Comparison of ENCODE assay signal across 8 cellular contexts in the genomic region with DNA sequence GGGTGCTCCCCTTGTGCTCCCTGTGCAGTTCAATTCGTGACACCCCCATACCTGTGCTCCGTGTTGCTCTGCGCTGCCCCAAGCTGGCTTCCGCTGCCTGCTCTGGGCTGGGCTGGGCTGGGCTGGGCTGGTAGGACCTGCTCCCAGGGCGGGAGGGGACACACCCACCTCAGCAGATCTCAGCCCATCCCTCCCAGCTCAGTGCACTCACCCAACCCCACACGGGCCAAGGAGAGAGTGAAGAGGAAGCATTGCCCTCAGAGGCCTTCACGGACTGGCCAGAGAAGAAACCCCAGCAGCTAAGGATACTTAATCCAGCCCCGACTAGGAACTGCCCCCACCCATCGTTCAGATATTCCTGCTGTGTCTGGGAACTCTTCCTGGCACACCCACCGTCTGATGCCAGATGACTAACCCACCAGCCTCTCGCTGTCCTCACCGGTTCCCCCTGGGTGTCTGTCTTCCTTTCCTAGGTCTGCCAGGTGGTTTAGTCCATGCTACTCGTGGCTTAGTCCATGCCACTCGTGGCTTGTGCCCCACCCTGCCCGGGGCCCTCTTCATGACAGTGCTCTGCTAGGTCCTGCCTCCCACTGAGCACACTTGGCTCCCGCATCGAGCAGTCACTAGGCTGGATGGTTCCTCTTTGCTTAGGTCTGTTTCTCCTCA. TPM values are rescaled to one million over a fixed set of nuclear protein-coding genes. Genes with fewer than 3 reads are reported as not detected.
DNase-seq lines count a peak whose midpoint lies in the region; ATAC-seq and TF ChIP-seq lines count a peak whose summit lies in the region.

A gene (minus strand): TSS at position 104 of the 666 bp plus-strand sequence. CDS start 14,711 bp downstream, outside the sequence.

- H3K9me3 Mint-ChIP-seq in activated naive CD4-positive, alpha-beta T cell treated with anti-CD3 and anti-CD28 coated beads, Interleukin-2, amount 10 ng/mL, durations not matched to agents 7 days and 5 days: no peaks in the 10 kb centered on the region
- no peaks in the 10 kb centered on the region for H3K9me3 Mint-ChIP-seq in activated naive CD8-positive, alpha-beta T cell treated with anti-CD3 and anti-CD28 coated beads, Interleukin-2, amount 50 U/mL, for 24 hours
- no peaks in the 10 kb centered on the region for H3K9me3 Mint-ChIP-seq in progenitor cell of endocrine pancreas (ENCODE audit: low read depth)

- no peak within 1 kb of the TSS for H3K4me3 ChIP-seq in right lobe of liver

- intact Hi-C loops in right lobe of liver (cut with DNase I): no loop called here

- H3K4me1 Mint-ChIP-seq in activated naive CD4-positive, alpha-beta T cell treated with anti-CD3 and anti-CD28 coated beads, Interleukin-2, amount 10 ng/mL, durations not matched to agents 7 days and 5 days: peaks cover 44% of the 10 kb centered on the region
- peaks cover 67% of the 10 kb centered on the region for H3K4me1 Mint-ChIP-seq in activated naive CD8-positive, alpha-beta T cell treated with anti-CD3 and anti-CD28 coated beads, Interleukin-2, amount 50 U/mL, for 24 hours
- H3K4me1 Mint-ChIP-seq in progenitor cell of endocrine pancreas (ENCODE audit: low read depth): peaks cover 5% of the 10 kb centered on the region

- no peaks in the 10 kb centered on the region for H3K9me3 ChIP-seq in right lobe of liver

- no peaks in the 10 kb centered on the region for H3K4me1 ChIP-seq in right lobe of liver

- H3K27ac ChIP-seq in right lobe of liver: no peak within 1 kb of the TSS

- ATAC-seq in activated naive CD8-positive, alpha-beta T cell treated with anti-CD3 and anti-CD28 coated beads, Interleukin-2, amount 50 U/mL, for 24 hours: peak; percentile 60
- ATAC-seq in right lobe of liver (peak; percentile 41 to 63 (median 54)), HG03045 (IDR thresholded peaks at IDR 0.05; ENCODE audit: unreplicated experiment) (no peak)

- TF ChIP-seq POLR2A in right lobe of liver (IDR thresholded peaks at IDR 0.05): no peak

- WGBS in right lobe of liver (ENCODE audit: insufficient coverage, low coverage, low lambda C conversion rate, missing lambda C conversion rate): 29% methylated on average over 9 of the region's 17 CpGs

- peaks cover 20% of the 10 kb centered on the region for H3K27me3 Mint-ChIP-seq in activated naive CD4-positive, alpha-beta T cell treated with anti-CD3 and anti-CD28 coated beads, Interleukin-2, amount 10 ng/mL, durations not matched to agents 7 days and 5 days
- H3K27me3 Mint-ChIP-seq in activated naive CD8-positive, alpha-beta T cell treated with anti-CD3 and anti-CD28 coated beads, Interleukin-2, amount 50 U/mL, for 24 hours: no peaks in the 10 kb centered on the region
- H3K27me3 Mint-ChIP-seq in progenitor cell of endocrine pancreas: peaks cover 67% of the 10 kb centered on the region

- H3K4me3 Mint-ChIP-seq in activated naive CD4-positive, alpha-beta T cell treated with anti-CD3 and anti-CD28 coated beads, Interleukin-2, amount 10 ng/mL, durations not matched to agents 7 days and 5 days: peak within 1 kb of the TSS; percentile 64
- H3K4me3 Mint-ChIP-seq in activated naive CD8-positive, alpha-beta T cell treated with anti-CD3 and anti-CD28 coated beads, Interleukin-2, amount 50 U/mL, for 24 hours: peak within 1 kb of the TSS; percentile 74
- no peak within 1 kb of the TSS for H3K4me3 Mint-ChIP-seq in progenitor cell of endocrine pancreas (ENCODE audit: low read depth)

- H3K27me3 ChIP-seq in right lobe of liver: no peaks in the 10 kb centered on the region

- CTCF ChIA-PET in activated naive CD4-positive, alpha-beta T cell treated with anti-CD3 and anti-CD28 coated beads, Interleukin-2, amount 10 ng/mL, durations not matched to agents 7 days and 5 days (lab: Charles Lee): no interaction called here

- H3K36me3 ChIP-seq in right lobe of liver: no peaks in the 10 kb centered on the region

- DNase-seq in activated naive CD4-positive, alpha-beta T cell treated with anti-CD3 and anti-CD28 coated beads, Interleukin-2, amount 10 ng/mL, durations not matched to agents 7 days and 5 days: peak; percentile 34
- DNase-seq in activated naive CD4-positive, alpha-beta T cell (lab: John Stamatoyannopoulos, UW): no peak
- DNase-seq in KBM-7: peak; percentile 57
- peak; percentile 56 for DNase-seq in activated naive CD8-positive, alpha-beta T cell treated with anti-CD3 and anti-CD28 coated beads, Interleukin-2, amount 50 U/mL, for 24 hours
- peak in 1 of 3 donors; percentile 59 for DNase-seq in right lobe of liver
- DNase-seq in progenitor cell of endocrine pancreas (ENCODE audit: low spot score, unreplicated experiment): no peak
- no peak for DNase-seq in cerebellar cortex (ENCODE audit: low spot score)

- TF ChIP-seq CTCF in right lobe of liver (IDR thresholded peaks at IDR 0.05): no peak
- TF ChIP-seq CTCF in progenitor cell of endocrine pancreas (IDR thresholded peaks at IDR 0.05; ENCODE audit: unreplicated experiment): no peak

- peak within 1 kb of the TSS; percentile 35 for H3K27ac Mint-ChIP-seq in activated naive CD4-positive, alpha-beta T cell treated with anti-CD3 and anti-CD28 coated beads, Interleukin-2, amount 10 ng/mL, durations not matched to agents 7 days and 5 days
- H3K27ac Mint-ChIP-seq in activated naive CD8-positive, alpha-beta T cell treated with anti-CD3 and anti-CD28 coated beads, Interleukin-2, amount 50 U/mL, for 24 hours: peak within 1 kb of the TSS; percentile 93
- H3K27ac Mint-ChIP-seq in progenitor cell of endocrine pancreas: no peak within 1 kb of the TSS

- no peaks in the 10 kb centered on the region for H3K36me3 Mint-ChIP-seq in activated naive CD4-positive, alpha-beta T cell treated with anti-CD3 and anti-CD28 coated beads, Interleukin-2, amount 10 ng/mL, durations not matched to agents 7 days and 5 days
- H3K36me3 Mint-ChIP-seq in activated naive CD8-positive, alpha-beta T cell treated with anti-CD3 and anti-CD28 coated beads, Interleukin-2, amount 50 U/mL, for 24 hours (ENCODE audit: low read depth): no peaks in the 10 kb centered on the region
- no peaks in the 10 kb centered on the region for H3K36me3 Mint-ChIP-seq in progenitor cell of endocrine pancreas (ENCODE audit: insufficient read depth)

- in situ Hi-C loops in KBM-7 (cut with MboI; ENCODE audit: low pct_unique_long_range_greater_than_20kb, low sequenced_read_pairs): no loop called here

RNA-seq across cellular contexts. Expression of the gene that starts here (rescaled TPM):
- total RNA-seq in right lobe of liver (1 to 10 TPM in 1 of 6 experiments, under 1 TPM in 5; 0.31 to 1.5 (median 0.78) TPM), progenitor cell of endocrine pancreas (0.27 TPM in 1 of 2 replicates, not detected in the other)

Comparison
In these comparisons a context has a peak if more than half of its experiments do, and no peak if none do; other contexts are left out.
1. DNase-seq: peak in activated naive CD4-positive, alpha-beta T cell treated with anti-CD3 and anti-CD28 coated beads, Interleukin-2, amount 10 ng/mL, durations not matched to agents 7 days and 5 days (single experiment), KBM-7 (single experiment) and activated naive CD8-positive, alpha-beta T cell treated with anti-CD3 and anti-CD28 coated beads, Interleukin-2, amount 50 U/mL, for 24 hours (single experiment); none in activated naive CD4-positive, alpha-beta T cell (0 of 4), progenitor cell of endocrine pancreas (single experiment) and cerebellar cortex (single experiment).